ENCODE assay signal across 25 cellular contexts in the genomic region with DNA sequence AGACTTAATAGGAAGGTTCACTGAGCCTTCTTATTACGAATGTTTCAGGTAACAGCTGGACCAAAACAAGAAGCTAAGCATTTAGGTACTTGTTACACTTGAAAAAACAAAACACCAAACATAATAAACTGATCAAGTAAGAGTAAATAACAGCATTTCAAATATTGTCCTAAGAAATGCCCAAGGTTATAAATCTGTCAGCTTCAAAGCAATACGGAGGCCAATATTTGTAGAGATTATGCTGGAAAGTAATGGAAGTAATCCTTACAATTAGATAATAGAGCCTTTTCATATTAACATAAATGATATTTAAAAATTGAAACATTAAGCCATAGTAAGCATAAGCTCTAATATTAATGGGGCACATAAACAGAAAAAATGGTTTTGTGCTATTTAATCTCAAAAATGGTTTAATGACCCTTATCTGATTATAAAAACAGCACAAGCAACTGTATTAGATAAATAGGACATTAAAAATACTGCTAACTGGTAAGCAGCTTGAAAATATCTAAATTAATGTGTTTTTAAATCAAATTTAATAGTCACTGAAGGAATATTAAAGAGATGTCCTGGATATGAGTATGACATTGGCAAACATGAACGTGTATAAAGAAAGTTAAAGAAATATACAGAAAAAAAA. TPM values are rescaled to one million over a fixed set of nuclear protein-coding genes. Genes with fewer than 3 reads are reported as not detected.
"Had no signal": no experiment of that assay in that cellular context is flagged by ENCODE, and none has a peak within 500 bp of the region (broad histone marks: within the 10 kb centered on the region; RNA-seq: fewer than 3 reads in every experiment).

No MANE protein-coding gene starts in this region.

- DNase-seq: Kasumi-1; MM.1S; NCI-H1092 treated with DMSO at 0.1 percent for 48 hours; NCI-H1436; NCI-H1694; NCI-H187 treated with DMSO at 0.1 percent for 48 hours; NCI-H2029 treated with DMSO at 0.1 percent for 48 hours; NCI-H2171 treated with DMSO at 0.1 percent for 48 hours; NCI-H345; NCI-H446 treated with DMSO at 0.1 percent for 48 hours; NCI-H510A treated with DMSO at 0.1 percent for 48 hours; NCI-H526; NCI-H748 treated with DMSO at 0.1 percent for 48 hours; NK-92 treated with Interleukin-12 subunit alpha and Interleukin-12 subunit beta, amount 100 ng/mL, for 24 hours; Right ventricle myocardium superior; RPMI8226; SIG-M5; T-helper 1 cell had no signal

- H3K27ac ChIP-seq: KMS-11, SJSA1, SK-N-MC had no signal

- H3K4me3 ChIP-seq: K562, SJSA1, SK-N-MC had no signal

- H3K4me2 ChIP-seq: KMS-11 had no signal

- ATAC-seq: HepG2, K562 had no signal

- H3K36me3 ChIP-seq: SJSA1 had no signal

- H3K9ac ChIP-seq: KMS-11 had no signal

- FAIRE-seq: HepG2, K562 had no signal

- H3K9me3 ChIP-seq: SJSA1 had no signal

- H3K27me3 ChIP-seq: SJSA1 had no signal

RNA-seq across cellular contexts. Expression of a gene that starts 43.0 kb away (rescaled TPM):
- total RNA-seq: K562, M059J, SJSA1 had no signal
- polyA plus RNA-seq: HepG2, IgD-negative memory B cell had no signal
